In genomic region chr2:15993232-15993610, GRCh38 we compare ENCODE assay signal across 16 cellular contexts. TPM values are rescaled to one million over a fixed set of nuclear protein-coding genes. Genes with fewer than 3 reads are reported as not detected.
DNase-seq lines count a peak whose midpoint lies in the region; ATAC-seq and TF ChIP-seq lines count a peak whose summit lies in the region.
"Had no signal": no experiment of that assay in that cellular context is flagged by ENCODE, and none has a peak within 500 bp of the region (broad histone marks: within the 10 kb centered on the region; RNA-seq: fewer than 3 reads in every experiment).

No MANE protein-coding gene starts in this region.

- H3K27me3 ChIP-seq in hepatocyte, result no peaks in the 10 kb centered on the region
- no peaks in the 10 kb centered on the region for H3K27me3 ChIP-seq in gastroesophageal sphincter
- no peaks in the 10 kb centered on the region for H3K27me3 ChIP-seq in brain microvascular endothelial cell (replicated peaks)

- H3K27ac ChIP-seq in hepatocyte (no peak overlapping the region), gastroesophageal sphincter (no peak overlapping the region), brain microvascular endothelial cell (no peak overlapping the region)

- H3K4me2 ChIP-seq in hepatocyte, result no peak overlapping the region
- H3K4me2 ChIP-seq: GM23338 had no signal

- H3K36me3 ChIP-seq in hepatocyte (replicated peaks; ENCODE audit: insufficient read depth, low read depth), result no peaks in the 10 kb centered on the region
- H3K36me3 ChIP-seq in gastroesophageal sphincter, result no peaks in the 10 kb centered on the region
- no peaks in the 10 kb centered on the region for H3K36me3 ChIP-seq in brain microvascular endothelial cell (replicated peaks)

- no peaks in the 10 kb centered on the region for H3K9me3 ChIP-seq in hepatocyte (ENCODE audit: low read depth)
- H3K9me3 ChIP-seq in gastroesophageal sphincter, result no peaks in the 10 kb centered on the region
- H3K9me3 ChIP-seq: Caco-2 had no signal

- WGBS in hepatocyte (ENCODE audit: low lambda C conversion rate, missing lambda C conversion rate), result 92% methylated on average over 6 of the region's 6 CpGs
- 0% methylated on average over 2 of the region's 6 CpGs; no CpG with 5 or more reads in 1 of the 2 donors for WGBS in gastroesophageal sphincter (ENCODE audit: low coverage in 1 of 2), 2 donors

- TF ChIP-seq EP300 in gastroesophageal sphincter (IDR thresholded peaks at IDR 0.05), result no peak

- H3K9me3 Mint-ChIP-seq in nephron, result no peaks in the 10 kb centered on the region
- H3K9me3 Mint-ChIP-seq: GM23338 had no signal

- no peak for ATAC-seq in gastroesophageal sphincter
- ATAC-seq: GM23338, Right ventricle myocardium inferior, T-helper 17 cell had no signal

- no peak overlapping the region for H3K4me3 Mint-ChIP-seq in nephron
- H3K4me3 Mint-ChIP-seq: CD14-positive monocyte, GM23338, T-helper 17 cell had no signal

- H3K9me2 ChIP-seq in hepatocyte (replicated peaks; ENCODE audit: insufficient read depth), result no peaks in the 10 kb centered on the region

- H3K27me3 Mint-ChIP-seq in nephron (ENCODE audit: low read depth), result peaks cover 29% of the 10 kb centered on the region
- H3K27me3 Mint-ChIP-seq: T-helper 17 cell had no signal

- H2AFZ ChIP-seq in hepatocyte, result no peak overlapping the region
- H2AFZ ChIP-seq: GM23338 had no signal

- peaks cover 41% of the 10 kb centered on the region for H3K4me1 Mint-ChIP-seq in nephron
- H3K4me1 Mint-ChIP-seq: CD14-positive monocyte, T-helper 17 cell had no signal

- H3K79me2 ChIP-seq in hepatocyte, result no peaks in the 10 kb centered on the region

- peak overlapping the region in 2 of 3 experiments; percentile 54 to 88 for H3K27ac Mint-ChIP-seq in nephron
- H3K27ac Mint-ChIP-seq: CD14-positive monocyte, GM23338, T-helper 17 cell had no signal

- no peaks in the 10 kb centered on the region for H3K36me3 Mint-ChIP-seq in nephron (ENCODE audit: low read depth)
- H3K36me3 Mint-ChIP-seq: CD14-positive monocyte had no signal

- in situ Hi-C loops in brain microvascular endothelial cell (cut with HindIII; ENCODE audit: low pct_ligation_motif_present, low sequenced_read_pairs), result no loop called here

- TF ChIP-seq CTCF in nephron (IDR thresholded peaks at IDR 0.05; ENCODE audit: unreplicated experiment in 3 of 3) (no peak), hepatocyte (IDR thresholded peaks at IDR 0.05; ENCODE audit: poor library complexity) (no peak), gastroesophageal sphincter (IDR thresholded peaks at IDR 0.05) (no peak), brain microvascular endothelial cell (IDR thresholded peaks at IDR 0.05; ENCODE audit: low read depth, low read length, missing control alignments) (no peak)

- no peak for TF ChIP-seq POLR2A in gastroesophageal sphincter (IDR thresholded peaks at IDR 0.05)

- H4K20me1 ChIP-seq in hepatocyte (ENCODE audit: insufficient read depth, poor library complexity, severe bottlenecking), result no peaks in the 10 kb centered on the region

- peak; percentile 23 for DNase-seq in COLO668 (lab: John Stamatoyannopoulos, UW; ENCODE audit: unreplicated experiment)
- peak; percentile 71 for DNase-seq in NCI-H146 (lab: John Stamatoyannopoulos, UW)
- DNase-seq in NCI-H526 treated with DMSO at 0.1 percent for 48 hours (lab: John Stamatoyannopoulos, UW), result peak; percentile 99
- DNase-seq in hepatocyte (ENCODE audit: low spot score), result no peak
- DNase-seq in NAMALWA (ENCODE audit: low spot score), result no peak
- DNase-seq in brain microvascular endothelial cell, result no peak
- DNase-seq: Caco-2, DMS79, NCI-H2029 treated with DMSO at 0.1 percent for 48 hours, NCI-H510A, T-helper 17 cell had no signal

- no peak overlapping the region for H3K4me3 ChIP-seq in hepatocyte
- H3K4me3 ChIP-seq in gastroesophageal sphincter, result no peak overlapping the region
- no peak overlapping the region for H3K4me3 ChIP-seq in brain microvascular endothelial cell (ENCODE audit: low read depth, low read length)
- H3K4me3 ChIP-seq: GM23338 had no signal

- H3K4me1 ChIP-seq in hepatocyte (ENCODE audit: insufficient read depth) (no peaks in the 10 kb centered on the region), gastroesophageal sphincter (no peaks in the 10 kb centered on the region)

RNA-seq across cellular contexts. Expression of gene MYCN, which starts 52.9 kb away (rescaled TPM):
- total RNA-seq in hepatocyte (14.6 and 16.7 TPM in 2 replicates), gastroesophageal sphincter (under 1 TPM in 3 of 4 donors, not detected in 1; 0.13 to 0.46 (median 0.35) TPM)
- polyA plus RNA-seq in hepatocyte, result 8.9 and 10.8 TPM in 2 replicates
- polyA plus RNA-seq: CD14-positive monocyte had no signal

Comparison
In these comparisons a context has a peak if more than half of its experiments do, and no peak if none do; other contexts are left out.
1. DNase-seq: peak in COLO668 (single experiment), NCI-H146 (single experiment) and NCI-H526 treated with DMSO at 0.1 percent for 48 hours (single experiment); none in hepatocyte (single experiment), NAMALWA (single experiment) and brain microvascular endothelial cell (single experiment).
2. RNA of gene MYCN, which starts 52.9 kb away (total RNA-seq): 14.6 to 16.7 TPM in hepatocyte; 0.13 to 0.46 TPM in gastroesophageal sphincter; every median in the first group is over 10 times any median in the second.